ENCODE assay signal across 11 cellular contexts in genomic region chr9:8338742-8339425, GRCh38.
"Had no signal": no experiment of that assay in that cellular context is flagged by ENCODE, and none has a peak within 500 bp of the region (broad histone marks: within the 10 kb centered on the region; RNA-seq: fewer than 3 reads in every experiment).

No MANE protein-coding gene starts in this region.

- H3K36me3 Mint-ChIP-seq: activated CD4-positive, alpha-beta memory T cell treated with anti-CD3 and anti-CD28 coated beads for 36 hours had no signal

- H3K4me1 Mint-ChIP-seq: activated CD4-positive, alpha-beta T cell treated with anti-CD3 and anti-CD28 coated beads for 36 hours had no signal

- H3K9me3 Mint-ChIP-seq: activated CD4-positive, alpha-beta memory T cell treated with anti-CD3 and anti-CD28 coated beads for 36 hours; activated T-cell treated with anti-CD3 and anti-CD28 coated beads, Interleukin-2, amount 50 U/mL, for 24 hours; neural progenitor cell had no signal

- H3K36me3 ChIP-seq: neural progenitor cell, sigmoid colon, thoracic aorta had no signal

- H3K4me3 ChIP-seq: body of pancreas, neural progenitor cell, sigmoid colon, thoracic aorta had no signal

- H3K4me3 Mint-ChIP-seq: activated CD4-positive, alpha-beta memory T cell treated with anti-CD3 and anti-CD28 coated beads for 36 hours; activated CD4-positive, alpha-beta T cell treated with anti-CD3 and anti-CD28 coated beads for 36 hours; activated T-cell treated with anti-CD3 and anti-CD28 coated beads, Interleukin-2, amount 50 U/mL, for 24 hours; neural progenitor cell had no signal

- H3K4me1 ChIP-seq: sigmoid colon had no signal

- H3K27ac ChIP-seq: neural progenitor cell, sigmoid colon had no signal

- ATAC-seq: activated CD4-positive, alpha-beta T cell treated with anti-CD3 and anti-CD28 coated beads for 36 hours had no signal

- H3K27ac Mint-ChIP-seq: activated CD4-positive, alpha-beta memory T cell treated with anti-CD3 and anti-CD28 coated beads for 36 hours; activated CD4-positive, alpha-beta T cell treated with anti-CD3 and anti-CD28 coated beads for 36 hours; activated T-cell treated with anti-CD3 and anti-CD28 coated beads, Interleukin-2, amount 50 U/mL, for 24 hours; neural progenitor cell had no signal

- H3K27me3 Mint-ChIP-seq: activated CD4-positive, alpha-beta T cell treated with anti-CD3 and anti-CD28 coated beads for 36 hours had no signal

- DNase-seq: activated CD4-positive, alpha-beta memory T cell treated with anti-CD3 and anti-CD28 coated beads for 36 hours; activated CD4-positive, alpha-beta T cell treated with anti-CD3 and anti-CD28 coated beads for 36 hours; activated naive CD4-positive, alpha-beta T cell treated with anti-CD3 and anti-CD28 coated beads, Interleukin-2, amount 50 U/mL, for 16 hours; activated T-cell treated with anti-CD3 and anti-CD28 coated beads, Interleukin-2, amount 50 U/mL, for 24 hours; sigmoid colon; stimulated activated CD4-positive, alpha-beta T cell treated with anti-CD3 and anti-CD28 coated beads, Interleukin-12 subunit alpha, Interleukin-12 subunit beta, amount 100 ng/mL, for 4 hours; stimulated activated CD4-positive, alpha-beta T cell treated with anti-CD3 and anti-CD28 coated beads, Interleukin-2, amount 100 ng/mL, for 24 hours; T-helper 2 cell had no signal

- H3K27me3 ChIP-seq: body of pancreas, neural progenitor cell, sigmoid colon had no signal

- H3K9me3 ChIP-seq: body of pancreas, sigmoid colon, thoracic aorta had no signal
